Comparison of ENCODE assay signal across 1 cellular context in the genomic region with DNA sequence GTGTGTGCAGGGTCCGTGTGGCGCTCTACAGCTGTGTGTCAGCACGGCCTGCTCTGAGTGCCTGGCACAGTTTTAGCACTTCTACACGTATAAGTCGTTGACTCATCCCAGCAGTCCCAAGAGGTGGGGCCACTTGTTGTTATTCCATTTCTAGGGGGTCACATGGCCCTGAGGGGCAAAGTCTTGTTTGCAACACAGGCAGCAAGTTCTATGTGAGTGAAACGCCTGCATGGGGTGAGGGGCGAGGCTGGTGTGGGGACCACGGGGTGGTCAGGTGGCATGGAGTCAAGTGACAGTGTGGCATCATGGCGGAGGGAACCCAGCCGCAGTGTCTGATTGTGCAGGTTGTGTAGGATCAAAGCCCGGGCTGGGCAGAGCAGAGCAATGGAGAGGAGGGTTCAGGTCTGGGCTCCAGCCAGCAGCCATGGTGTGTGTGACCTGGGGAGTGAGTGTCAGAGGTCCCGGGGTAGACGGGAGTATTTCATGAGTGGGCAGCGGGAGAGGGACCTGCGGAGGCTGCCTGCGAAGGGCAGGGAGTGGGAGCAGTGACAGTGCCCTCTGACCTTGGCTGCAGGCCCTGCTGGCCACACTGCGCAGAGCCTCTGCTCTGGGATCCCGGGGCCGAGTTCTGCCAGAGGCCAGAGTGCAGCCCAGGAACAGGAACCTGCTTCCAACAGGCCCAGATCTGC.
TF ChIP-seq lines count a peak whose summit lies in the region.

No MANE protein-coding gene starts in this region.

TF ChIP-seq in HepG2, 621 proteins besides CTCF, POLR2A, EP300 and RAD21 (continued from another document and continues in another):
- TF ChIP-seq, protein P1, sequence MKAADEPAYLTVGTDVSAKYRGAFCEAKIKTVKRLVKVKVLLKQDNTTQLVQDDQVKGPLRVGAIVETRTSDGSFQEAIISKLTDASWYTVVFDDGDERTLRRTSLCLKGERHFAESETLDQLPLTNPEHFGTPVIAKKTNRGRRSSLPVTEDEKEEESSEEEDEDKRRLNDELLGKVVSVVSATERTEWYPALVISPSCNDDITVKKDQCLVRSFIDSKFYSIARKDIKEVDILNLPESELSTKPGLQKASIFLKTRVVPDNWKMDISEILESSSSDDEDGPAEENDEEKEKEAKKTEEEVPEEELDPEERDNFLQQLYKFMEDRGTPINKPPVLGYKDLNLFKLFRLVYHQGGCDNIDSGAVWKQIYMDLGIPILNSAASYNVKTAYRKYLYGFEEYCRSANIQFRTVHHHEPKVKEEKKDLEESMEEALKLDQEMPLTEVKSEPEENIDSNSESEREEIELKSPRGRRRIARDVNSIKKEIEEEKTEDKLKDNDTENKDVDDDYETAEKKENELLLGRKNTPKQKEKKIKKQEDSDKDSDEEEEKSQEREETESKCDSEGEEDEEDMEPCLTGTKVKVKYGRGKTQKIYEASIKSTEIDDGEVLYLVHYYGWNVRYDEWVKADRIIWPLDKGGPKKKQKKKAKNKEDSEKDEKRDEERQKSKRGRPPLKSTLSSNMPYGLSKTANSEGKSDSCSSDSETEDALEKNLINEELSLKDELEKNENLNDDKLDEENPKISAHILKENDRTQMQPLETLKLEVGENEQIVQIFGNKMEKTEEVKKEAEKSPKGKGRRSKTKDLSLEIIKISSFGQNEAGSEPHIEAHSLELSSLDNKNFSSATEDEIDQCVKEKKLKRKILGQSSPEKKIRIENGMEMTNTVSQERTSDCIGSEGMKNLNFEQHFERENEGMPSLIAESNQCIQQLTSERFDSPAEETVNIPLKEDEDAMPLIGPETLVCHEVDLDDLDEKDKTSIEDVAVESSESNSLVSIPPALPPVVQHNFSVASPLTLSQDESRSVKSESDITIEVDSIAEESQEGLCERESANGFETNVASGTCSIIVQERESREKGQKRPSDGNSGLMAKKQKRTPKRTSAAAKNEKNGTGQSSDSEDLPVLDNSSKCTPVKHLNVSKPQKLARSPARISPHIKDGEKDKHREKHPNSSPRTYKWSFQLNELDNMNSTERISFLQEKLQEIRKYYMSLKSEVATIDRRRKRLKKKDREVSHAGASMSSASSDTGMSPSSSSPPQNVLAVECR (CRISPR knock-in tag; IDR thresholded peaks at IDR 0.05; ENCODE audit: borderline replicate concordance), result peak; percentile 84
- TF ChIP-seq GZF1 (CRISPR knock-in tag; IDR thresholded peaks at IDR 0.05), result no peak
- TF ChIP-seq TFDP2 (CRISPR knock-in tag; IDR thresholded peaks at IDR 0.05), result peak; percentile 53; the same call in 1 of the 2 replicates
- TF ChIP-seq, protein P2, sequence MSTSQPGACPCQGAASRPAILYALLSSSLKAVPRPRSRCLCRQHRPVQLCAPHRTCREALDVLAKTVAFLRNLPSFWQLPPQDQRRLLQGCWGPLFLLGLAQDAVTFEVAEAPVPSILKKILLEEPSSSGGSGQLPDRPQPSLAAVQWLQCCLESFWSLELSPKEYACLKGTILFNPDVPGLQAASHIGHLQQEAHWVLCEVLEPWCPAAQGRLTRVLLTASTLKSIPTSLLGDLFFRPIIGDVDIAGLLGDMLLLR (CRISPR knock-in tag; IDR thresholded peaks at IDR 0.05), result peak; percentile 57
- peak; percentile 38; the same call in 1 of the 2 replicates for TF ChIP-seq REXO4 (CRISPR knock-in tag; IDR thresholded peaks at IDR 0.05; ENCODE audit: borderline replicate concordance)
- 0 out of 2 replicates have a peak, but pooled peaks have one; percentile 14 for TF ChIP-seq ZSCAN31 (CRISPR knock-in tag; IDR thresholded peaks at IDR 0.05; ENCODE audit: low read depth)
- no peak for TF ChIP-seq ZNF329 (CRISPR knock-in tag; IDR thresholded peaks at IDR 0.05; ENCODE audit: low read depth)
- TF ChIP-seq FOXA3 (CRISPR knock-in tag; IDR thresholded peaks at IDR 0.05), result peak; percentile 77
- TF ChIP-seq ZNF605 (CRISPR knock-in tag; IDR thresholded peaks at IDR 0.05), result peak; percentile 93
- TF ChIP-seq ETV5 (CRISPR knock-in tag; IDR thresholded peaks at IDR 0.05; ENCODE audit: borderline replicate concordance), result peak; percentile 37; the same call in 1 of the 2 replicates
- TF ChIP-seq HDAC1 (CRISPR knock-in tag; IDR thresholded peaks at IDR 0.05), result peak; percentile 91
- peak in 1 of 2 experiments; percentile 67; a peak in 2 of 4 replicates for TF ChIP-seq KLF16 (CRISPR knock-in tag; IDR thresholded peaks at IDR 0.05)
- peak; percentile 17 for TF ChIP-seq ZNF282 (IDR thresholded peaks at IDR 0.05; ENCODE audit: partially characterized antibody)
- peak; percentile 95 for TF ChIP-seq MAX (IDR thresholded peaks at IDR 0.05)
- peak; percentile 92 for TF ChIP-seq DRAP1 (CRISPR knock-in tag; IDR thresholded peaks at IDR 0.05)
- peak; percentile 65; the same call in 1 of the 2 replicates for TF ChIP-seq SNAI1 (CRISPR knock-in tag; IDR thresholded peaks at IDR 0.05; ENCODE audit: borderline replicate concordance)
- TF ChIP-seq, protein P3, sequence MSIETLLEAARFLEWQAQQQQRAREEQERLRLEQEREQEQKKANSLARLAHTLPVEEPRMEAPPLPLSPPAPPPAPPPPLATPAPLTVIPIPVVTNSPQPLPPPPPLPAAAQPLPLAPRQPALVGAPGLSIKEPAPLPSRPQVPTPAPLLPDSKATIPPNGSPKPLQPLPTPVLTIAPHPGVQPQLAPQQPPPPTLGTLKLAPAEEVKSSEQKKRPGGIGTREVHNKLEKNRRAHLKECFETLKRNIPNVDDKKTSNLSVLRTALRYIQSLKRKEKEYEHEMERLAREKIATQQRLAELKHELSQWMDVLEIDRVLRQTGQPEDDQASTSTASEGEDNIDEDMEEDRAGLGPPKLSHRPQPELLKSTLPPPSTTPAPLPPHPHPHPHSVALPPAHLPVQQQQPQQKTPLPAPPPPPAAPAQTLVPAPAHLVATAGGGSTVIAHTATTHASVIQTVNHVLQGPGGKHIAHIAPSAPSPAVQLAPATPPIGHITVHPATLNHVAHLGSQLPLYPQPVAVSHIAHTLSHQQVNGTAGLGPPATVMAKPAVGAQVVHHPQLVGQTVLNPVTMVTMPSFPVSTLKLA (IDR thresholded peaks at IDR 0.05), result peak; percentile 94
- peak; percentile 63; the same call in 1 of the 2 replicates for TF ChIP-seq GATA4 (IDR thresholded peaks at IDR 0.05; ENCODE audit: borderline replicate concordance, low read depth)
- TF ChIP-seq, protein P4, sequence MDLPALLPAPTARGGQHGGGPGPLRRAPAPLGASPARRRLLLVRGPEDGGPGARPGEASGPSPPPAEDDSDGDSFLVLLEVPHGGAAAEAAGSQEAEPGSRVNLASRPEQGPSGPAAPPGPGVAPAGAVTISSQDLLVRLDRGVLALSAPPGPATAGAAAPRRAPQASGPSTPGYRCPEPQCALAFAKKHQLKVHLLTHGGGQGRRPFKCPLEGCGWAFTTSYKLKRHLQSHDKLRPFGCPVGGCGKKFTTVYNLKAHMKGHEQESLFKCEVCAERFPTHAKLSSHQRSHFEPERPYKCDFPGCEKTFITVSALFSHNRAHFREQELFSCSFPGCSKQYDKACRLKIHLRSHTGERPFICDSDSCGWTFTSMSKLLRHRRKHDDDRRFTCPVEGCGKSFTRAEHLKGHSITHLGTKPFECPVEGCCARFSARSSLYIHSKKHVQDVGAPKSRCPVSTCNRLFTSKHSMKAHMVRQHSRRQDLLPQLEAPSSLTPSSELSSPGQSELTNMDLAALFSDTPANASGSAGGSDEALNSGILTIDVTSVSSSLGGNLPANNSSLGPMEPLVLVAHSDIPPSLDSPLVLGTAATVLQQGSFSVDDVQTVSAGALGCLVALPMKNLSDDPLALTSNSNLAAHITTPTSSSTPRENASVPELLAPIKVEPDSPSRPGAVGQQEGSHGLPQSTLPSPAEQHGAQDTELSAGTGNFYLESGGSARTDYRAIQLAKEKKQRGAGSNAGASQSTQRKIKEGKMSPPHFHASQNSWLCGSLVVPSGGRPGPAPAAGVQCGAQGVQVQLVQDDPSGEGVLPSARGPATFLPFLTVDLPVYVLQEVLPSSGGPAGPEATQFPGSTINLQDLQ (CRISPR knock-in tag; IDR thresholded peaks at IDR 0.05), result no peak
- TF ChIP-seq ZNF639 (CRISPR knock-in tag; conservative IDR thresholded peaks at IDR 0.05), result peak; percentile 66; the same call in 1 of the 2 replicates
- TF ChIP-seq NR1H2 (CRISPR knock-in tag; IDR thresholded peaks at IDR 0.05; ENCODE audit: borderline replicate concordance, low read depth), result no peak
- no peak for TF ChIP-seq ZNF367 (CRISPR knock-in tag; IDR thresholded peaks at IDR 0.05; ENCODE audit: borderline replicate concordance)
- 0 out of 2 replicates have a peak, but pooled peaks have one; percentile 51 for TF ChIP-seq BRCA1 (CRISPR knock-in tag; IDR thresholded peaks at IDR 0.05)
- peak; percentile 64; the same call in 1 of the 2 replicates for TF ChIP-seq SMYD3 (CRISPR knock-in tag; IDR thresholded peaks at IDR 0.05)
- peak; percentile 66 for TF ChIP-seq SOX5 (CRISPR knock-in tag; IDR thresholded peaks at IDR 0.05; ENCODE audit: borderline replicate concordance)
- TF ChIP-seq TAF1 (CRISPR knock-in tag; IDR thresholded peaks at IDR 0.05), result peak; percentile 71
- TF ChIP-seq, protein P5, sequence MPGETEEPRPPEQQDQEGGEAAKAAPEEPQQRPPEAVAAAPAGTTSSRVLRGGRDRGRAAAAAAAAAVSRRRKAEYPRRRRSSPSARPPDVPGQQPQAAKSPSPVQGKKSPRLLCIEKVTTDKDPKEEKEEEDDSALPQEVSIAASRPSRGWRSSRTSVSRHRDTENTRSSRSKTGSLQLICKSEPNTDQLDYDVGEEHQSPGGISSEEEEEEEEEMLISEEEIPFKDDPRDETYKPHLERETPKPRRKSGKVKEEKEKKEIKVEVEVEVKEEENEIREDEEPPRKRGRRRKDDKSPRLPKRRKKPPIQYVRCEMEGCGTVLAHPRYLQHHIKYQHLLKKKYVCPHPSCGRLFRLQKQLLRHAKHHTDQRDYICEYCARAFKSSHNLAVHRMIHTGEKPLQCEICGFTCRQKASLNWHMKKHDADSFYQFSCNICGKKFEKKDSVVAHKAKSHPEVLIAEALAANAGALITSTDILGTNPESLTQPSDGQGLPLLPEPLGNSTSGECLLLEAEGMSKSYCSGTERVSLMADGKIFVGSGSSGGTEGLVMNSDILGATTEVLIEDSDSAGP (CRISPR knock-in tag; IDR thresholded peaks at IDR 0.05; ENCODE audit: borderline replicate concordance), result peak; percentile 64
- TF ChIP-seq, protein P6, sequence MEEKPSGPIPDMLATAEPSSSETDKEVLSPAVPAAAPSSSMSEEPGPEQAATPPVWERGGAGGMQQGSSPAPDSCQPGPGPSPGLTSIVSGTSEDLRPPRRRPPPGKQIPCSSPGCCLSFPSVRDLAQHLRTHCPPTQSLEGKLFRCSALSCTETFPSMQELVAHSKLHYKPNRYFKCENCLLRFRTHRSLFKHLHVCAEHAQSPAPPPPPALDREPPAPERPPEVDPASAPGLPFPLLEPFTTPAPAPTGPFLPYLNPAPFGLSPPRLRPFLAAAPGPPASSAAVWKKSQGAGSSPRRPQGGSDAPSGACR (CRISPR knock-in tag; IDR thresholded peaks at IDR 0.05), result peak; percentile 85
- TF ChIP-seq ETS1 (CRISPR knock-in tag; IDR thresholded peaks at IDR 0.05), result no peak
- no peak for TF ChIP-seq SP140L (CRISPR knock-in tag; IDR thresholded peaks at IDR 0.05; ENCODE audit: borderline replicate concordance)
- TF ChIP-seq ZNF777 (CRISPR knock-in tag; IDR thresholded peaks at IDR 0.05), result 0 out of 2 replicates have a peak, but pooled peaks have one; percentile 48
- TF ChIP-seq THAP9 (CRISPR knock-in tag; IDR thresholded peaks at IDR 0.05; ENCODE audit: borderline replicate concordance), result peak; percentile 83; the same call in 1 of the 2 replicates
- TF ChIP-seq ZNF331 (CRISPR knock-in tag; IDR thresholded peaks at IDR 0.05), result peak; percentile 88
- TF ChIP-seq ZNF550 (CRISPR knock-in tag; IDR thresholded peaks at IDR 0.05; ENCODE audit: borderline replicate concordance), result no peak
